Comparison of ENCODE assay signal across 8 cellular contexts in genomic region chr10:102120987-102121738, GRCh38. TPM values are rescaled to one million over a fixed set of nuclear protein-coding genes. Genes with fewer than 3 reads are reported as not detected.
DNase-seq lines count a peak whose midpoint lies in the region; TF ChIP-seq lines count a peak whose summit lies in the region.

No MANE protein-coding gene starts in this region.

- DNase-seq in DMS 273 treated with DMSO at 0.1 percent for 48 hours (lab: John Stamatoyannopoulos, UW) (peak; percentile 60), Karpas-422 (peak; percentile 36), amygdala (lab: John Stamatoyannopoulos, UW) (peak in 45 of 56 donors; percentile 17 to 71 (median 45)), right atrium auricular region (ENCODE audit: low spot score) (peak; percentile 65), posterior cingulate gyrus (peak in 9 of 10 donors; percentile 24 to 95 (median 69)), COR-L47 (lab: John Stamatoyannopoulos, UW) (no peak), SHP77 (lab: John Stamatoyannopoulos, UW) (no peak)
- DNase-seq in stimulated activated naive CD4-positive, alpha-beta T cell treated with Interleukin-2 at 50 U/mL for 16 hours (lab: John Stamatoyannopoulos, UW), result no peak

- intact Hi-C loops in posterior cingulate gyrus (cut with DNase I), result loop anchor here (2.0 kb wide), 1 partner anchor 56 kb away; the partner anchor contains the start of gene HPS6

- H2AFZ ChIP-seq in Karpas-422 (ENCODE audit: low read length), result peak overlapping the region; percentile 56; the same call in 1 of the 2 replicates

- H3K36me3 ChIP-seq in Karpas-422 (ENCODE audit: insufficient read depth, low read length) (no peaks in the 10 kb centered on the region), right atrium auricular region (no peaks in the 10 kb centered on the region)

- H3K9ac ChIP-seq in Karpas-422 (ENCODE audit: low read length), result peak overlapping the region; percentile 87

- no peaks in the 10 kb centered on the region for H3K27me3 ChIP-seq in Karpas-422 (ENCODE audit: low read length)
- H3K27me3 ChIP-seq in right atrium auricular region, result no peaks in the 10 kb centered on the region

- no peak for TF ChIP-seq CTCF in right atrium auricular region (IDR thresholded peaks at IDR 0.05)

- no peaks in the 10 kb centered on the region for H4K20me1 ChIP-seq in Karpas-422 (ENCODE audit: insufficient read depth, low read depth, low read length)

- H3K9me3 ChIP-seq in Karpas-422 (ENCODE audit: low read length), result no peaks in the 10 kb centered on the region
- H3K9me3 ChIP-seq in right atrium auricular region, result no peaks in the 10 kb centered on the region

- peak overlapping the region; percentile 80 for H3K4me3 ChIP-seq in Karpas-422 (ENCODE audit: low read length)
- peak overlapping the region; percentile 87 to 94 for H3K4me3 ChIP-seq in right atrium auricular region

- H3K79me2 ChIP-seq in Karpas-422 (ENCODE audit: low read length), result peaks cover 37% of the 10 kb centered on the region

- no peaks in the 10 kb centered on the region for H3K9me2 ChIP-seq in Karpas-422 (replicated peaks; ENCODE audit: insufficient read depth, low read length)

- peak overlapping the region; percentile 84 for H3K4me2 ChIP-seq in Karpas-422 (ENCODE audit: low read depth, low read length, poor library complexity, severe bottlenecking)

- peaks cover 40% of the 10 kb centered on the region for H3K4me1 ChIP-seq in Karpas-422 (ENCODE audit: low read length)
- H3K4me1 ChIP-seq in right atrium auricular region, result peaks cover 0 to 50% of the 10 kb centered on the region in 2 donors

- H3K27ac ChIP-seq in Karpas-422 (ENCODE audit: low read length) (no peak overlapping the region), right atrium auricular region (peak overlapping the region; percentile 97 to 99)

RNA-seq across cellular contexts. Expression of gene LDB1, which starts 1.0 kb away (rescaled TPM):
- 24.7 and 34.5 TPM in 2 replicates for total RNA-seq in Karpas-422 (2014; rRNA removed; shearing (Covaris generic); ENCODE audit: low replicate concordance)
- total RNA-seq in right atrium auricular region, result 10 to 100 TPM; 32.2 to 59.7 TPM

RNA-seq across cellular contexts. Expression of gene PPRC1, which starts 11.7 kb away (rescaled TPM):
- total RNA-seq in Karpas-422 (2014; rRNA removed; shearing (Covaris generic); ENCODE audit: low replicate concordance), result 8.6 and 10.2 TPM in 2 replicates
- 10 to 100 TPM; 10.9 to 20.6 TPM for total RNA-seq in right atrium auricular region

RNA-seq across cellular contexts. Expression of gene NOLC1, which starts 31.0 kb away (rescaled TPM):
- total RNA-seq in Karpas-422 (2014; rRNA removed; shearing (Covaris generic); ENCODE audit: low replicate concordance), result 22.6 and 37.6 TPM in 2 replicates
- 10 to 100 TPM; 42.2 to 47.8 TPM for total RNA-seq in right atrium auricular region

RNA-seq across cellular contexts. Expression of gene HPS6, which starts 56.0 kb away (rescaled TPM):
- total RNA-seq in Karpas-422 (2014; rRNA removed; shearing (Covaris generic); ENCODE audit: low replicate concordance), result 7.1 and 19.4 TPM in 2 replicates
- total RNA-seq in right atrium auricular region, result 10 to 100 TPM; 11.2 to 15.6 TPM

Comparison
In these comparisons a context has a peak if more than half of its experiments do, and no peak if none do; other contexts are left out.
1. DNase-seq: peak in DMS 273 treated with DMSO at 0.1 percent for 48 hours (single experiment), Karpas-422 (single experiment), amygdala (45 of 56), right atrium auricular region (single experiment) and posterior cingulate gyrus (9 of 10); none in COR-L47 (single experiment), stimulated activated naive CD4-positive, alpha-beta T cell treated with Interleukin-2 at 50 U/mL for 16 hours (single experiment) and SHP77 (0 of 2).